14 cellular contexts compared by ENCODE assay signal in genomic region chr4:159150838-159151390, GRCh38.
A peak's percentile ranks its signal among the peaks of the same experiment; 100 is the strongest.
DNase-seq lines count a peak whose midpoint lies in the region; ATAC-seq, FAIRE-seq and TF ChIP-seq lines count a peak whose summit lies in the region.
"Had no signal": no experiment of that assay in that cellular context is flagged by ENCODE, and none has a peak within 500 bp of the region (broad histone marks: within the 10 kb centered on the region; RNA-seq: fewer than 3 reads in every experiment).

No MANE protein-coding gene starts in this region.

- TF ChIP-seq POLR2A in erythroblast (IDR thresholded peaks at IDR 0.05; ENCODE audit: low read length) = peak; percentile 59

- FAIRE-seq in GM18507 (lab: Jason Lieb, UNC) = peak; percentile 71
- FAIRE-seq: RCC 7860 had no signal

- ATAC-seq in GM21526 (IDR thresholded peaks at IDR 0.05; ENCODE audit: low FRiP score, unreplicated experiment) (peak; percentile 34), HG03342 (IDR thresholded peaks at IDR 0.05; ENCODE audit: unreplicated experiment) (peak; percentile 47), GM19455 (IDR thresholded peaks at IDR 0.05; ENCODE audit: unreplicated experiment) (no peak)

- DNase-seq in GM18507 (ENCODE audit: extremely low spot score, insufficient read length, low read depth) = no peak
- peak; percentile 98 to 99 for DNase-seq in erythroblast (lab: John Stamatoyannopoulos, UW)
- DNase-seq in SW480 (ENCODE audit: low spot score) = no peak
- no peak for DNase-seq in cortex of kidney (lab: John Stamatoyannopoulos, UW)
- no peak for DNase-seq in NCI-H446 (lab: John Stamatoyannopoulos, UW)
- DNase-seq: activated B cell treated with CpG ODN at 0.5 μM for 24 hours, activated gamma-delta T cell treated with Interleukin-2 at 50 U/mL for 16 hours, C1 segment of cervical spinal cord, NCI-H1417 treated with DMSO at 0.1 percent for 48 hours, spleen had no signal

Comparison
In these comparisons a context has a peak if more than half of its experiments do, and no peak if none do; other contexts are left out.
1. DNase-seq: peak in erythroblast (2 of 2); none in GM18507 (single experiment), SW480 (single experiment), cortex of kidney (single experiment) and NCI-H446 (0 of 2).